In genomic region chr5:52801329-52801728, GRCh38 we compare ENCODE assay signal across 1 cellular context.
TF ChIP-seq lines count a peak whose summit lies in the region.

No MANE protein-coding gene starts in this region.

TF ChIP-seq in GM12878, 131 proteins besides CTCF, POLR2A, EP300 and RAD21 (continued from another document):
- TF ChIP-seq MLLT1 (IDR thresholded peaks at IDR 0.05) (peak; percentile 17; the same call in 1 of the 2 replicates), POLR2AphosphoS2 (IDR thresholded peaks at IDR 0.05; ENCODE audit: low read depth, low read length) (no peak)
